Comparison of ENCODE assay signal across 31 cellular contexts in the genomic region with DNA sequence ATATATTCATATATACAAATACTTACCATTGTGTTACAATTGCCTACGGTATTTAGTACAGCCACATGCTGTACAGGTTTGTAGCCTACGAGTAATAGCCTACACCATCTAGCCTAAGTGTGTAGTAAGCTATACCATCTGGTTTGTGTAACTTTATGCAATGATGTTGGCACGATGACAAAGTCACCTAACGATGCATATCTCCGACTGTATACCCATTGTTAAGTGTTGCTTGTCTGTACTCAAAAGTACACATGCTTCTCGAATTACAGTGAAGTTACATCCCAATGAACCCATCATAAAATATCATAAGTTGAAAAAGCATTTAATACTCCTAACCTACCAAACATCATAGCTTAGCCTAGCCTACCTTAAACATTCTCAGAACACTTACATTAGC.
"Had no signal": no experiment of that assay in that cellular context is flagged by ENCODE, and none has a peak within 500 bp of the region (broad histone marks: within the 10 kb centered on the region; RNA-seq: fewer than 3 reads in every experiment).

No MANE protein-coding gene starts in this region.

- ATAC-seq: foreskin keratinocyte; heart left ventricle; natural killer cell; psoas muscle; stimulated activated naive B cell treated with anti-CD40 and anti-IgM and Interleukin-4, amounts not matched to agents 10 μg/mL and 1 μg/mL and 100 μg/mL, for 72 hours had no signal

- H3K27ac ChIP-seq: esophagus muscularis mucosa, foreskin keratinocyte, heart left ventricle, neural progenitor cell, parathyroid adenoma, psoas muscle, sigmoid colon, suprapubic skin, tibial nerve, VCaP had no signal

- H3K27ac Mint-ChIP-seq: activated naive CD8-positive, alpha-beta T cell; immature natural killer cell; natural killer cell; neural progenitor cell; stimulated activated naive B cell treated with anti-CD40 and anti-IgM and Interleukin-4, amounts not matched to agents 10 μg/mL and 1 μg/mL and 100 μg/mL, for 72 hours had no signal

- H3K4me1 Mint-ChIP-seq: immature natural killer cell, natural killer cell, neural progenitor cell had no signal

- H3K4me2 ChIP-seq: neural progenitor cell, smooth muscle cell had no signal

- H3K79me2 ChIP-seq: parathyroid adenoma had no signal

- H2AFZ ChIP-seq: neural progenitor cell, parathyroid adenoma had no signal

- H3K9me3 ChIP-seq: esophagus muscularis mucosa, psoas muscle, sigmoid colon had no signal

- H3K36me3 ChIP-seq: esophagus muscularis mucosa, heart left ventricle, neural progenitor cell, sigmoid colon, suprapubic skin, tibial nerve had no signal

- H3K27me3 Mint-ChIP-seq: activated naive CD8-positive, alpha-beta T cell; stimulated activated naive B cell treated with anti-CD40 and anti-IgM and Interleukin-4, amounts not matched to agents 10 μg/mL and 1 μg/mL and 100 μg/mL, for 72 hours had no signal

- DNase-seq: activated CD4-positive, alpha-beta T cell treated with anti-CD3 and anti-CD28 coated beads for 4 hours; activated CD4-positive, alpha-beta T cell treated with anti-CD3 and anti-CD28 coated beads, Interleukin-2, amount 50 U/mL, for 4 hours; activated CD8-positive, alpha-beta memory T cell treated with anti-CD3 and anti-CD28 coated beads for 24 hours; activated effector memory CD4-positive, alpha-beta T cell treated with Interleukin-2 at 50 U/mL for 16 hours; activated naive CD4-positive, alpha-beta T cell treated with Interleukin-2 at 50 U/mL for 16 hours; anterior cingulate cortex; dermis blood vessel endothelial cell; effector CD4-positive, alpha-beta T cell; foreskin keratinocyte; heart left ventricle; hypothalamus; immature natural killer cell; kidney; mesenchymal stem cell; natural killer cell; occipital lobe; psoas muscle; sigmoid colon; stimulated activated CD4-positive, alpha-beta T cell treated with anti-CD3 and anti-CD28 coated beads, Interleukin-1b, Interleukin-23, amount 100 ng/mL, for 48 hours; stimulated activated naive B cell treated with anti-CD40 and anti-IgM and Interleukin-4, amounts not matched to agents 10 μg/mL and 1 μg/mL and 100 μg/mL, for 72 hours had no signal

- H3K9ac ChIP-seq: neural progenitor cell, parathyroid adenoma had no signal

- H3K9me3 Mint-ChIP-seq: neural progenitor cell had no signal

- H3K4me3 ChIP-seq: esophagus muscularis mucosa, heart left ventricle, neural progenitor cell, psoas muscle, sigmoid colon, smooth muscle cell, suprapubic skin, tibial nerve had no signal

- H3K4me1 ChIP-seq: esophagus muscularis mucosa, foreskin keratinocyte, heart left ventricle, parathyroid adenoma, psoas muscle, sigmoid colon, suprapubic skin, tibial nerve had no signal

- H3K4me3 Mint-ChIP-seq: activated naive CD8-positive, alpha-beta T cell; immature natural killer cell; natural killer cell; neural progenitor cell; stimulated activated naive B cell treated with anti-CD40 and anti-IgM and Interleukin-4, amounts not matched to agents 10 μg/mL and 1 μg/mL and 100 μg/mL, for 72 hours had no signal

- H3K36me3 Mint-ChIP-seq: immature natural killer cell; natural killer cell; neural progenitor cell; stimulated activated naive B cell treated with anti-CD40 and anti-IgM and Interleukin-4, amounts not matched to agents 10 μg/mL and 1 μg/mL and 100 μg/mL, for 72 hours had no signal

- H3K27me3 ChIP-seq: esophagus muscularis mucosa, foreskin keratinocyte, heart left ventricle, neural progenitor cell, sigmoid colon, suprapubic skin, tibial nerve had no signal

- FAIRE-seq: bronchial epithelial cell, colon, kidney, TTC549 had no signal
